In the genomic region with DNA sequence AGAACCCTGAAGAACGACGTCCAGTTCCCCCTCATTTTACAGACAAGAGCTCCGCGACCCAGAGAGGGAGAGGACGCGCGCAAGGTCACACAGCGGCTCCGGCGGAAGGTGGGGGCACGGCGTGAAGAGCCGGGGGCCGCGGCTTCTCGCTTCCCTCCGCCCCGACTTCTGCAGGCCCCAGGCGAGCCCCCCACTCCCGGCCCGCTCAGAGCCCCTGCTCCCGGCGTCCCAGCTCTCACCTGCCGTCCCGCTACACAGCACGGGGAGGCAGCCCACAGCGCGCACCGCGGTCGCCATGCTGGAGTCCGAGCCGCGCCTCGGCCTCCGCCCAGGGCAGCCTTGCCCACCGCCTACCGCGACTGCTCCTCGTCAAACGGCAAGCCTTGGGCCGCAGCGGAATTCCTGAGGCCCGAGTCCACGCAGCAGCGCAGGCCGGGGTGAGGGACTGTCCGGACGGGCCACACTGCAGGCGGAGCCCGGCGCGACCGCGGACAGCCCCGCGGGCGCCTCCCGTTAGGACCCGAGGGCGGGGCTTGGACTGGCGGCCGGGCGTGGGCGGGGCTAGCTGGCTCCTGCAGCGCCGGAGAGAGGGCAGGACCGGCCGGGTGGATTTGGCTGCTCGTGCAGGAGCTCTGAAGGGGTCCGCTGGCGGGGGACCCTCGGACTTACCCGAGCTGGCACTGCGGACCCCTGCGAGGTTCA, we compare ENCODE assay signal across 8 cellular contexts. TPM values are rescaled to one million over a fixed set of nuclear protein-coding genes. Genes with fewer than 3 reads are reported as not detected.
DNase-seq lines count a peak whose midpoint lies in the region; TF ChIP-seq lines count a peak whose summit lies in the region.

A gene (minus strand): TSS at position 314 of the 702 bp plus-strand sequence. CDS start 17 bp downstream, at position 297.

- peak within 1 kb of the TSS; percentile 68 for H3K27ac ChIP-seq in OCI-LY3 (ENCODE audit: low read length)

- H3K4me3 Mint-ChIP-seq in Caco-2 (ENCODE audit: unreplicated experiment) = peak within 1 kb of the TSS; percentile 93

- POLR2A ChIA-PET in Caco-2 (lab: Charles Lee) = interaction anchor here (0.6 to 0.9 kb wide), 2 partner anchors 20 to 43 kb away, joined by 4 to 10 read pairs; no protein-coding TSS in a partner anchor

- peak within 1 kb of the TSS; percentile 93 for H3K9ac ChIP-seq in OCI-LY3 (ENCODE audit: low read length)

- H3K9me3 ChIP-seq in Caco-2 (no peaks in the 10 kb centered on the region), OCI-LY3 (ENCODE audit: insufficient read depth, low read length) (no peaks in the 10 kb centered on the region)

- H3K79me2 ChIP-seq in OCI-LY3 (ENCODE audit: low read length) = peaks cover 44% of the 10 kb centered on the region

- H3K4me1 ChIP-seq in Caco-2 (peaks cover 6% of the 10 kb centered on the region; the same call in 1 of the 2 replicates), OCI-LY3 (ENCODE audit: low read length) (peaks cover 17% of the 10 kb centered on the region)

- H4K20me1 ChIP-seq in OCI-LY3 (ENCODE audit: insufficient read depth, low read length) = peaks cover 8% of the 10 kb centered on the region

- H3K36me3 Mint-ChIP-seq in Caco-2 (ENCODE audit: insufficient read depth, unreplicated experiment) = peaks cover 7% of the 10 kb centered on the region

- H3K4me3 ChIP-seq in Caco-2 (ENCODE audit: low read depth, low read length) (peak within 1 kb of the TSS; percentile 73), OCI-LY3 (ENCODE audit: low read length) (peak within 1 kb of the TSS; percentile 99), epithelial cell of esophagus (ENCODE audit: low read length) (peak within 1 kb of the TSS; percentile 96)

- intact Hi-C loops in Caco-2 (cut with micrococcal nuclease; ENCODE audit: unreplicated experiment) = loop anchor here (1.0 kb wide), 3 partner anchors 38 to 86 kb away; a partner anchor contains a TSS

- H3K27me3 ChIP-seq in Caco-2 (replicated peaks; ENCODE audit: control insufficient read depth, insufficient read depth, low read length) (no peaks in the 10 kb centered on the region), OCI-LY3 (ENCODE audit: low read depth, low read length) (no peaks in the 10 kb centered on the region)

- H3K27me3 Mint-ChIP-seq in Caco-2 (ENCODE audit: insufficient read depth, unreplicated experiment) = no peaks in the 10 kb centered on the region

- H2AFZ ChIP-seq in OCI-LY3 (ENCODE audit: low read depth, low read length) = peak within 1 kb of the TSS; percentile 94

- CTCF ChIA-PET in Caco-2 (lab: Charles Lee) = interaction anchor here (0.9 to 2.0 kb wide), 2 partner anchors 44 to 45 kb away, joined by 3 to 12 read pairs; a partner anchor contains a TSS

- H3K4me2 ChIP-seq in OCI-LY3 (ENCODE audit: low read length) = peak within 1 kb of the TSS; percentile 90

- H3K4me1 Mint-ChIP-seq in Caco-2 (ENCODE audit: low read depth, unreplicated experiment) = peaks cover 15% of the 10 kb centered on the region

- TF ChIP-seq CTCF in Caco-2 (IDR thresholded peaks at IDR 0.05; ENCODE audit: insufficient read depth in 1 of 2, low read depth in 1 of 2, low read length in 1 of 2, severe bottlenecking in 1 of 2, unreplicated experiment in 1 of 2) (peak in 1 of 2 experiments; percentile 16), GM20000 (IDR thresholded peaks at IDR 0.05; ENCODE audit: extremely low read depth, missing control alignments) (no peak), OCI-LY3 (IDR thresholded peaks at IDR 0.05; ENCODE audit: low read depth, low read length) (no peak), epithelial cell of esophagus (IDR thresholded peaks at IDR 0.05; ENCODE audit: insufficient read depth, low read depth, low read length, missing control alignments) (no peak)

- BruUV-seq in Caco-2 (replicated peaks; lab: Mats Ljungman, UMichigan) = no TSS peak

- H3K9me3 Mint-ChIP-seq in Caco-2 (ENCODE audit: unreplicated experiment) = peaks cover 7% of the 10 kb centered on the region

- DNase-seq in Caco-2 = peak; percentile 82 to 93
- peak; percentile 94 for DNase-seq in GM20000 (ENCODE audit: low spot score)
- DNase-seq in HT-29 (ENCODE audit: low spot score) = peak; percentile 76
- DNase-seq in activated T-cell treated with anti-CD3 and anti-CD28 coated beads for 1 hour (ENCODE audit: low read depth) = peak; percentile 85
- DNase-seq in epithelial cell of esophagus (ENCODE audit: low read depth) = peak; percentile 70
- DNase-seq in mucosa of gallbladder (ENCODE audit: low spot score) = peak; percentile 82
- peak; percentile 69 to 72 for DNase-seq in stimulated activated CD8-positive, alpha-beta memory T cell treated with anti-CD3 and anti-CD28 coated beads, Interleukin-4, amount 100 ng/mL, for 4 hours (ENCODE audit: low read depth in 2 of 2, low spot score in 1 of 2)

- H3K27ac Mint-ChIP-seq in Caco-2 (ENCODE audit: unreplicated experiment) = peak within 1 kb of the TSS; percentile 95

- H3K36me3 ChIP-seq in Caco-2 (ENCODE audit: control insufficient read depth, insufficient read depth, low read length) (no peaks in the 10 kb centered on the region; the same call in 1 of the 2 replicates), OCI-LY3 (replicated peaks; ENCODE audit: low read depth, low read length) (peaks cover 9% of the 10 kb centered on the region)

RNA-seq across cellular contexts. Expression of the gene that starts here (rescaled TPM):
- total RNA-seq in Caco-2 (2022) (80.5 and 90.0 TPM in 2 replicates), mucosa of gallbladder (54.0 TPM)
- 103 and 109 TPM in 2 replicates for total RNA-seq in HT-29 (2014; rRNA removed; shearing (Covaris generic))

Comparison
In these comparisons a context has a peak if more than half of its experiments do, and no peak if none do; other contexts are left out.
1. Peak in every context shown above with its lines: DNase-seq, H3K4me3 ChIP-seq and H3K27ac ChIP-seq.